19 cellular contexts compared by ENCODE assay signal in genomic region chr19:17098326-17098725, GRCh38. TPM values are rescaled to one million over a fixed set of nuclear protein-coding genes. Genes with fewer than 3 reads are reported as not detected.
DNase-seq lines count a peak whose midpoint lies in the region; ATAC-seq, FAIRE-seq and TF ChIP-seq lines count a peak whose summit lies in the region.
"Had no signal": no experiment of that assay in that cellular context is flagged by ENCODE, and none has a peak within 500 bp of the region (broad histone marks: within the 10 kb centered on the region; RNA-seq: fewer than 3 reads in every experiment).

No MANE protein-coding gene starts in this region.

- no peaks in the 10 kb centered on the region for H3K9me3 Mint-ChIP-seq in activated naive CD4-positive, alpha-beta T cell treated with anti-CD3 and anti-CD28 coated beads, Interleukin-2, amount 50 U/mL, for 24 hours
- no peaks in the 10 kb centered on the region for H3K9me3 Mint-ChIP-seq in astrocyte (ENCODE audit: unreplicated experiment)
- H3K9me3 Mint-ChIP-seq in CD4-positive, alpha-beta T cell: no peaks in the 10 kb centered on the region
- H3K9me3 Mint-ChIP-seq: activated CD8-positive, alpha-beta T cell treated with anti-CD3 and anti-CD28 coated beads for 36 hours had no signal

- H4K20me1 ChIP-seq in astrocyte (ENCODE audit: insufficient read depth, low read length): peaks cover 75% of the 10 kb centered on the region

- H3K27ac Mint-ChIP-seq in activated naive CD4-positive, alpha-beta T cell treated with anti-CD3 and anti-CD28 coated beads, Interleukin-2, amount 50 U/mL, for 24 hours: peak overlapping the region; percentile 41
- H3K27ac Mint-ChIP-seq in astrocyte (ENCODE audit: unreplicated experiment): peak overlapping the region; percentile 80
- H3K27ac Mint-ChIP-seq in CD4-positive, alpha-beta T cell: no peak overlapping the region
- H3K27ac Mint-ChIP-seq: activated CD8-positive, alpha-beta T cell treated with anti-CD3 and anti-CD28 coated beads for 36 hours had no signal

- H3K27me3 Mint-ChIP-seq in activated naive CD4-positive, alpha-beta T cell treated with anti-CD3 and anti-CD28 coated beads, Interleukin-2, amount 50 U/mL, for 24 hours: no peaks in the 10 kb centered on the region
- H3K27me3 Mint-ChIP-seq in astrocyte (ENCODE audit: low read depth, unreplicated experiment): no peaks in the 10 kb centered on the region
- H3K27me3 Mint-ChIP-seq in CD4-positive, alpha-beta T cell: no peaks in the 10 kb centered on the region
- H3K27me3 Mint-ChIP-seq: activated CD8-positive, alpha-beta T cell treated with anti-CD3 and anti-CD28 coated beads for 36 hours had no signal

- H3K4me1 ChIP-seq in astrocyte (ENCODE audit: insufficient read depth, low read length) (peaks cover 6% of the 10 kb centered on the region), mesodermal cell (ENCODE audit: control insufficient read depth, insufficient read depth, low read length, poor library complexity, severe bottlenecking) (peaks cover 28% of the 10 kb centered on the region), subcutaneous abdominal adipose tissue (ENCODE audit: control insufficient read depth in 5 of 5, insufficient read depth in 5 of 5, low read length in 5 of 5) (peaks cover 0 to 39% (median 25%) of the 10 kb centered on the region in 5 donors)

- intact Hi-C loops in CD4-positive, alpha-beta T cell (cut with DNase I, micrococcal nuclease): no loop called here

- no peak for DNase-seq in activated naive CD4-positive, alpha-beta T cell (lab: John Stamatoyannopoulos, UW)
- no peak for DNase-seq in astrocyte (ENCODE audit: low read depth)
- no peak for DNase-seq in SW480 (ENCODE audit: low spot score)
- DNase-seq in middle frontal gyrus (ENCODE audit: extremely low spot score, low spot score): no peak
- DNase-seq in CD4-positive, alpha-beta T cell: no peak
- DNase-seq: activated CD8-positive, alpha-beta T cell treated with anti-CD3 and anti-CD28 coated beads for 36 hours; activated effector memory CD4-positive, alpha-beta T cell treated with Interleukin-2 at 50 U/mL for 16 hours; COR-L47; effector CD8-positive, alpha-beta T cell; NCI-H1417 treated with DMSO at 0.1 percent for 48 hours; NCI-H510A; pancreas had no signal

- CTCF ChIA-PET in CD4-positive, alpha-beta T cell (lab: Charles Lee): no interaction called here

- peaks cover 100% of the 10 kb centered on the region for H3K79me2 ChIP-seq in astrocyte (ENCODE audit: insufficient read depth, low read length)

- H3K36me3 Mint-ChIP-seq in activated naive CD4-positive, alpha-beta T cell treated with anti-CD3 and anti-CD28 coated beads, Interleukin-2, amount 50 U/mL, for 24 hours: peaks cover 14% of the 10 kb centered on the region
- H3K36me3 Mint-ChIP-seq in astrocyte (ENCODE audit: low read depth, unreplicated experiment): peaks cover 26% of the 10 kb centered on the region
- peaks cover 53% of the 10 kb centered on the region for H3K36me3 Mint-ChIP-seq in CD4-positive, alpha-beta T cell (ENCODE audit: low read depth)

- H3K4me3 ChIP-seq in astrocyte (ENCODE audit: insufficient read depth, low read depth, low read length) (no peak overlapping the region), mesodermal cell (ENCODE audit: extremely low read depth, insufficient read depth, low read length, poor library complexity, severe bottlenecking) (no peak overlapping the region), subcutaneous abdominal adipose tissue (ENCODE audit: low read depth in 1 of 5, low read length in 5 of 5) (no peak overlapping the region)
- H3K4me3 ChIP-seq: lung, pancreas, SK-N-MC had no signal

- no peak overlapping the region for H2AFZ ChIP-seq in astrocyte (ENCODE audit: low read depth, low read length)

- no peak for ATAC-seq in CD4-positive, alpha-beta T cell (ENCODE audit: poor library complexity)
- ATAC-seq: activated CD8-positive, alpha-beta T cell treated with anti-CD3 and anti-CD28 coated beads for 36 hours had no signal

- H3K4me3 Mint-ChIP-seq in activated naive CD4-positive, alpha-beta T cell treated with anti-CD3 and anti-CD28 coated beads, Interleukin-2, amount 50 U/mL, for 24 hours: no peak overlapping the region
- peak overlapping the region; percentile 23 for H3K4me3 Mint-ChIP-seq in astrocyte (ENCODE audit: unreplicated experiment)
- no peak overlapping the region for H3K4me3 Mint-ChIP-seq in CD4-positive, alpha-beta T cell
- H3K4me3 Mint-ChIP-seq: activated CD8-positive, alpha-beta T cell treated with anti-CD3 and anti-CD28 coated beads for 36 hours had no signal

- WGBS in mesodermal cell (ENCODE audit: insufficient coverage in 2 of 2), 2 experiments: 85 to 86% methylated on average over 8 to 9 of the region's 9 CpGs

- no peak for FAIRE-seq in astrocyte (lab: Jason Lieb, UNC)
- FAIRE-seq: G401.6, GM12892, pancreas had no signal

- H3K36me3 ChIP-seq in astrocyte (ENCODE audit: insufficient read depth, low read length): peaks cover 10% of the 10 kb centered on the region
- peaks cover 50% of the 10 kb centered on the region for H3K36me3 ChIP-seq in mesodermal cell (ENCODE audit: control insufficient read depth, insufficient read depth, low read length)
- H3K36me3 ChIP-seq in subcutaneous abdominal adipose tissue (ENCODE audit: control insufficient read depth in 5 of 5, insufficient read depth in 5 of 5, low read length in 5 of 5): peaks cover 0 to 25% (median 19%) of the 10 kb centered on the region in 5 donors

- peaks cover 30% of the 10 kb centered on the region for H3K4me1 Mint-ChIP-seq in activated naive CD4-positive, alpha-beta T cell treated with anti-CD3 and anti-CD28 coated beads, Interleukin-2, amount 50 U/mL, for 24 hours
- peaks cover 39% of the 10 kb centered on the region for H3K4me1 Mint-ChIP-seq in astrocyte (ENCODE audit: low read depth, unreplicated experiment)
- peaks cover 21% of the 10 kb centered on the region for H3K4me1 Mint-ChIP-seq in CD4-positive, alpha-beta T cell (ENCODE audit: low read depth)

- TF ChIP-seq CTCF in astrocyte (IDR thresholded peaks at IDR 0.05; ENCODE audit: insufficient read depth, low read depth, low read length): no peak
- no peak for TF ChIP-seq CTCF in CD4-positive, alpha-beta T cell (IDR thresholded peaks at IDR 0.05)

- H3K27ac ChIP-seq in astrocyte (ENCODE audit: low read depth, low read length): no peak overlapping the region
- H3K27ac ChIP-seq in mesodermal cell (ENCODE audit: low read depth, low read length, severe bottlenecking): peak overlapping the region; percentile 91
- peak overlapping the region; percentile 84 for H3K27ac ChIP-seq in subcutaneous abdominal adipose tissue (ENCODE audit: low read depth, low read length)
- H3K27ac ChIP-seq in CD4-positive, alpha-beta T cell (ENCODE audit: low read depth, low read length): no peak overlapping the region
- H3K27ac ChIP-seq: pancreas, SK-N-MC had no signal

- POLR2A ChIA-PET in CD4-positive, alpha-beta T cell (lab: Charles Lee): no interaction called here

- H3K4me2 ChIP-seq in astrocyte (ENCODE audit: low read length): no peak overlapping the region

- no peak overlapping the region for H3K9ac ChIP-seq in astrocyte (ENCODE audit: low read length)
- no peak overlapping the region for H3K9ac ChIP-seq in subcutaneous abdominal adipose tissue (ENCODE audit: low read length in 5 of 5)

- H3K27me3 ChIP-seq in astrocyte (ENCODE audit: insufficient read depth, low read length): no peaks in the 10 kb centered on the region
- H3K27me3 ChIP-seq in subcutaneous abdominal adipose tissue (ENCODE audit: control insufficient read depth in 5 of 5, insufficient read depth in 4 of 5, low read length in 5 of 5): no peaks in the 10 kb centered on the region
- H3K27me3 ChIP-seq in CD4-positive, alpha-beta T cell (ENCODE audit: control insufficient read depth, insufficient read depth, low read length): no peaks in the 10 kb centered on the region
- H3K27me3 ChIP-seq: pancreas had no signal

- H3K9me3 ChIP-seq in astrocyte (ENCODE audit: insufficient read depth, low read depth, low read length): no peaks in the 10 kb centered on the region
- peaks cover 19% of the 10 kb centered on the region for H3K9me3 ChIP-seq in mesodermal cell (ENCODE audit: control insufficient read depth, low read length)
- peaks cover 0 to 4% (median 0%) of the 10 kb centered on the region in 5 donors for H3K9me3 ChIP-seq in subcutaneous abdominal adipose tissue (ENCODE audit: control insufficient read depth in 5 of 5, low read length in 5 of 5)
- H3K9me3 ChIP-seq in CD4-positive, alpha-beta T cell (ENCODE audit: control insufficient read depth, low read length): no peaks in the 10 kb centered on the region
- H3K9me3 ChIP-seq: pancreas had no signal

RNA-seq across cellular contexts. Expression of gene MYO9B, which starts 22.7 kb away (rescaled TPM):
- total RNA-seq in astrocyte: 117 and 123 TPM in 2 replicates
- 74.9 TPM for polyA plus RNA-seq in mesodermal cell (2013, experiment 1 of 2)
- polyA plus RNA-seq in mesodermal cell (2013, experiment 2 of 2): 63.6 TPM
- total RNA-seq in CD4-positive, alpha-beta T cell: 100 to 1,000 TPM; 176 to 184 TPM

RNA-seq across cellular contexts. Expression of gene HAUS8, which starts 23.1 kb away (rescaled TPM):
- 5.6 and 7.6 TPM in 2 replicates for total RNA-seq in astrocyte
- 16.0 TPM for polyA plus RNA-seq in mesodermal cell (2013, experiment 1 of 2)
- 15.7 TPM for polyA plus RNA-seq in mesodermal cell (2013, experiment 2 of 2)
- 10 to 100 TPM; 20.6 to 20.7 TPM for total RNA-seq in CD4-positive, alpha-beta T cell

Comparison
In these comparisons a context has a peak if more than half of its experiments do, and no peak if none do; other contexts are left out.
1. H3K27ac ChIP-seq: peak in mesodermal cell (single experiment) and subcutaneous abdominal adipose tissue (single experiment); none in astrocyte (single experiment) and CD4-positive, alpha-beta T cell (single experiment).